1 cellular context compared by ENCODE assay signal in the genomic region with DNA sequence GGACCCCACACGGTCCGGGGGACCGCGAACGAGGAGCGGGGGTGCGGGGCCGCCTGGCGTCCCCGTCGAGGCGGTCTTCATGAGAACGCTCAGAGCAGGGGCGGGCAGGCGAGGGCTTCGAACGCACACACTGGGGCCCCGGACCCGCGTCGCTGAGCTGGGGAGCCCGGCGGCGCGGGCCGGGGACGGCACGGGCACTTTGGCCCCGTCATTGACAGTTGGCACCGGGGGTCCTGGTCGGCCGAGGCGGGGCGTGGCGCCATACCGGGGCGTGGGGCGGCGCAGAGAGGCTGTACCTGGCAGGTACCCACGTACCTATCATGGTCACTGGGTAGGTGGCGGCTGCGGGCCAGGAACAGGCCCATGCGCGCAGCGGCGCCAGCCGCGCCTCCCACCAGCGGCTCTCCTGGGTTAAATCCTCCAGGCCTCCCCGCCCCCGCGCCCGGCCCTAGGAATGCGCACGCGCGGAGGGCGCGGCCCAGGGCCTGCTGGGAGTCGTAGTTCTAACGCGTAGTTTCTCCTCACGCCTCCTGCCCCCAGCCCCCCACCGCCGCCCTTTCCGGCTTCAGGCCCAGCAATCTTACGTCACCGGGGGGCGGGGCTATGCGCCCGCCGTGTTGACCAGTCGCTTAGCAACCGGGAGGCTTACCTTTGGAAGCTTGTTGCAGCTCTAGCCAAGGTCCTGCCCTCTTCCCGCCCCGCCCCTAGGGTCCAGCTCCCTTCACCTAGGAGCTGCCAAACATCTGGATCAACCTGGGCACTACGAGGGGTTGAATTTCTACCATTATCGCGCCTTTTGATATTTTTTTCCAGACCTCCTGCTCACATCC.
TF ChIP-seq lines count a peak whose summit lies in the region.

Gene PACRG, plus strand, starts transcription at position 628 of the 830 bp plus-strand sequence.
Gene PRKN, minus strand, starts transcription at position 420 of the 830 bp plus-strand sequence.

TF ChIP-seq in WTC11, 78 proteins besides CTCF, POLR2A, EP300 and RAD21 (continued from another document):
- TF ChIP-seq E2F4 (CRISPR knock-in tag; IDR thresholded peaks at IDR 0.05; ENCODE audit: borderline replicate concordance, low read depth), result no peak
- TF ChIP-seq, protein P1, sequence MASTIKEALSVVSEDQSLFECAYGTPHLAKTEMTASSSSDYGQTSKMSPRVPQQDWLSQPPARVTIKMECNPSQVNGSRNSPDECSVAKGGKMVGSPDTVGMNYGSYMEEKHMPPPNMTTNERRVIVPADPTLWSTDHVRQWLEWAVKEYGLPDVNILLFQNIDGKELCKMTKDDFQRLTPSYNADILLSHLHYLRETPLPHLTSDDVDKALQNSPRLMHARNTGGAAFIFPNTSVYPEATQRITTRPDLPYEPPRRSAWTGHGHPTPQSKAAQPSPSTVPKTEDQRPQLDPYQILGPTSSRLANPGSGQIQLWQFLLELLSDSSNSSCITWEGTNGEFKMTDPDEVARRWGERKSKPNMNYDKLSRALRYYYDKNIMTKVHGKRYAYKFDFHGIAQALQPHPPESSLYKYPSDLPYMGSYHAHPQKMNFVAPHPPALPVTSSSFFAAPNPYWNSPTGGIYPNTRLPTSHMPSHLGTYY (CRISPR knock-in tag; IDR thresholded peaks at IDR 0.05), result no peak; the same call in 1 of the 2 replicates
- no peak for TF ChIP-seq ZNF121 (CRISPR knock-in tag; IDR thresholded peaks at IDR 0.05)
